ENCODE assay signal across 7 cellular contexts in genomic region chr7:43585521-43585920, GRCh38. TPM values are rescaled to one million over a fixed set of nuclear protein-coding genes. Genes with fewer than 3 reads are reported as not detected.
DNase-seq lines count a peak whose midpoint lies in the region; ATAC-seq, FAIRE-seq and TF ChIP-seq lines count a peak whose summit lies in the region.

No MANE protein-coding gene starts in this region.

- H3K9me3 ChIP-seq in PC-9 (ENCODE audit: insufficient read depth, low read depth) (no peaks in the 10 kb centered on the region), small intestine (ENCODE audit: control insufficient read depth, low read depth) (no peaks in the 10 kb centered on the region)

- peak overlapping the region; percentile 89 for H3K4me2 ChIP-seq in PC-9

- H3K79me2 ChIP-seq in PC-9 (ENCODE audit: low read depth) = peaks cover 74% of the 10 kb centered on the region

- BruUV-seq in PC-9 (replicated peaks; lab: Mats Ljungman, UMichigan) = no TSS peak

- CTCF ChIA-PET in PC-9 (lab: Charles Lee) = no interaction called here

- H3K4me1 ChIP-seq in PC-9 (replicated peaks; ENCODE audit: insufficient read depth) = peaks cover 47% of the 10 kb centered on the region
- peaks cover 4 to 11% of the 10 kb centered on the region in 2 donors for H3K4me1 ChIP-seq in small intestine (ENCODE audit: control insufficient read depth in 2 of 2, insufficient read depth in 1 of 2, low read depth in 1 of 2, low read length in 1 of 2)

- no peak for FAIRE-seq in small intestine (lab: Jason Lieb, UNC)

- peaks cover 31 to 54% of the 10 kb centered on the region in 2 donors for H3K4me1 Mint-ChIP-seq in effector memory CD8-positive, alpha-beta T cell (ENCODE audit: low read depth in 2 of 2)

- no peaks in the 10 kb centered on the region for H3K9me3 Mint-ChIP-seq in effector memory CD8-positive, alpha-beta T cell

- TF ChIP-seq CTCF in GM12875 (IDR thresholded peaks at IDR 0.05; ENCODE audit: borderline replicate concordance, insufficient read depth, low read depth, low read length) (no peak), PC-9 (conservative IDR thresholded peaks at IDR 0.05) (no peak)

- H3K27ac Mint-ChIP-seq in effector memory CD8-positive, alpha-beta T cell = peak overlapping the region; percentile 98 to 99

- H3K9me2 ChIP-seq in PC-9 (ENCODE audit: insufficient read depth) = no peaks in the 10 kb centered on the region

- H3K4me3 ChIP-seq in GM12875 (ENCODE audit: low read depth, low read length) (peak overlapping the region; percentile 98), PC-9 (peak overlapping the region; percentile 93), small intestine (ENCODE audit: low read depth in 1 of 2, low read length in 2 of 2) (peak overlapping the region in 1 of 2 donors; percentile 38)

- intact Hi-C loops in PC-9 (cut with micrococcal nuclease; ENCODE audit: unreplicated experiment) = no loop called here

- WGBS in small intestine, 3 donors = 15 to 42% (median 22%) methylated on average over 2 of the region's 2 CpGs

- H3K4me3 Mint-ChIP-seq in effector memory CD8-positive, alpha-beta T cell = peak overlapping the region; percentile 92 to 96

- POLR2A ChIA-PET in PC-9 (lab: Charles Lee; ENCODE audit: unreplicated experiment) = interaction anchor here (0.6 kb wide), 1 partner anchor 130 kb away, joined by 6 read pairs; no protein-coding TSS in a partner anchor

- no peak overlapping the region for H2AFZ ChIP-seq in PC-9

- ATAC-seq in effector memory CD8-positive, alpha-beta T cell (replicated peaks) = no peak
- ATAC-seq in HG03457 (IDR thresholded peaks at IDR 0.05; ENCODE audit: unreplicated experiment) = no peak

- peaks cover 75% of the 10 kb centered on the region for H3K36me3 Mint-ChIP-seq in effector memory CD8-positive, alpha-beta T cell (ENCODE audit: insufficient read depth)

- H3K27ac ChIP-seq in PC-9 (peak overlapping the region; percentile 78), small intestine (ENCODE audit: low read depth in 1 of 2, low read length in 1 of 2) (no peak overlapping the region)

- H4K20me1 ChIP-seq in PC-9 (ENCODE audit: insufficient read depth) = peaks cover 36% of the 10 kb centered on the region

- H3F3A ChIP-seq in PC-9 (ENCODE audit: insufficient read depth, low read depth) = peaks cover 29% of the 10 kb centered on the region

- H3K27me3 Mint-ChIP-seq in effector memory CD8-positive, alpha-beta T cell = peaks cover 0 to 11% of the 10 kb centered on the region in 2 donors

- DNase-seq in PC-9 = peak in 1 of 2 experiments; percentile 84
- peak in 1 of 3 experiments; percentile 26 for DNase-seq in effector memory CD8-positive, alpha-beta T cell
- peak; percentile 62 for DNase-seq in small intestine
- no peak for DNase-seq in stimulated activated CD8-positive, alpha-beta memory T cell treated with anti-CD3 and anti-CD28 coated beads, Interleukin-4, amount 100 ng/mL, for 48 hours
- DNase-seq in GM19238 (ENCODE audit: insufficient read length, low spot score) = no peak

- H3K36me3 ChIP-seq in PC-9 (ENCODE audit: low read depth) = peaks cover 14% of the 10 kb centered on the region
- H3K36me3 ChIP-seq in small intestine (ENCODE audit: control insufficient read depth in 2 of 2, insufficient read depth in 2 of 2, low read length in 2 of 2) = no peaks in the 10 kb centered on the region

- H3K27me3 ChIP-seq in PC-9 (ENCODE audit: insufficient read depth, low read depth) = no peaks in the 10 kb centered on the region
- H3K27me3 ChIP-seq in small intestine (ENCODE audit: control insufficient read depth in 2 of 2, insufficient read depth in 2 of 2, low read length in 2 of 2) = no peaks in the 10 kb centered on the region

RNA-seq across cellular contexts. Expression of gene STK17A, which starts 2.6 kb away (rescaled TPM):
- 15.8 and 18.8 TPM in 2 replicates for total RNA-seq in PC-9 (2021)
- polyA plus RNA-seq in small intestine = 10 to 100 TPM in 2 of 3 donors, 1 to 10 TPM in 1; 6.6 to 11.9 (median 11.2) TPM
